2 cellular contexts compared by ENCODE assay signal in genomic region chr5:174589011-174589410, GRCh38.
TF ChIP-seq lines count a peak whose summit lies in the region.

No MANE protein-coding gene starts in this region.

TF ChIP-seq in HCT116, 20 proteins besides CTCF, POLR2A, EP300 and RAD21 (continued from another document):
- TF ChIP-seq REST (IDR thresholded peaks at IDR 0.05; ENCODE audit: low read depth), result no peak
- TF ChIP-seq ZBTB33 (IDR thresholded peaks at IDR 0.05; ENCODE audit: extremely low read depth, insufficient replicate concordance, low read length), result no peak
- TF ChIP-seq ZNF274 (IDR thresholded peaks at IDR 0.05; ENCODE audit: low read depth, low read length), result no peak
- no peak for TF ChIP-seq SP1 (IDR thresholded peaks at IDR 0.05; ENCODE audit: low read depth)
- TF ChIP-seq FOSL1 (IDR thresholded peaks at IDR 0.05; ENCODE audit: low read depth), result no peak
- TF ChIP-seq SRF (IDR thresholded peaks at IDR 0.05; ENCODE audit: low read depth), result no peak
- no peak for TF ChIP-seq YY1 (IDR thresholded peaks at IDR 0.05; ENCODE audit: extremely low read depth, insufficient replicate concordance, low read depth, low read length)
- TF ChIP-seq EZH2 (IDR thresholded peaks at IDR 0.05), result no peak

TF ChIP-seq in K562, 482 proteins besides CTCF, POLR2A, EP300 and RAD21:
- no peak for TF ChIP-seq ATF4 (CRISPR knock-in tag; IDR thresholded peaks at IDR 0.05)
- no peak for TF ChIP-seq KLF16 (IDR thresholded peaks at IDR 0.05)
- TF ChIP-seq NFE2 (IDR thresholded peaks at IDR 0.05; ENCODE audit: low read depth), result peak; percentile 46
- TF ChIP-seq MAFG (tag; conservative IDR thresholded peaks at IDR 0.05), result 0 out of 2 replicates have a peak, but pooled peaks have one; percentile 18
- TF ChIP-seq C11orf30 (IDR thresholded peaks at IDR 0.05; ENCODE audit: low read depth), result 0 out of 2 replicates have a peak, but pooled peaks have one; percentile 37
- TF ChIP-seq ZNF316 (IDR thresholded peaks at IDR 0.05), result peak; percentile 41
